ENCODE assay signal across 31 cellular contexts in the genomic region with DNA sequence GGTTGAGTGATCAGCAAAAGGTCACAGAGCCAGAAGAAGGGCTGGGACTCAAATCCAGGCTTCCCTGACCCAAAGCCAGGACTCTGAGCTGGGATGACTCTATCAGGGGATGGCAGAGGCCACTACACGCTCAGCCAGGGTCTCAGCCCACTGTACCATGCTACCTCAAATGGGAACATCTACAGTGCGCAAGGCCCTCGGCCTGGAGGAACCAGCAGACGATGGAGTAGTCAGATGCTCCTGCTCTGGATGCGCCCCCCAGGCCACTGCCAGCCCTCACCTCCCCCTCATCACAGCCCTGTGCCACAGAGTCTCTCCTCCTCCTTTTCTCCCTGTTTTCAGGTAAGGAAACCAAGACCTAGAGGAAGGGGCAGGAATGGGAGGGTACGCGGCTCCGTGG. TPM values are rescaled to one million over a fixed set of nuclear protein-coding genes. Genes with fewer than 3 reads are reported as not detected.
"Had no signal": no experiment of that assay in that cellular context is flagged by ENCODE, and none has a peak within 500 bp of the region (broad histone marks: within the 10 kb centered on the region; RNA-seq: fewer than 3 reads in every experiment).

No MANE protein-coding gene starts in this region.

- H3K9ac ChIP-seq: neural progenitor cell, parathyroid adenoma had no signal

- H3K4me1 ChIP-seq: neural progenitor cell, parathyroid adenoma, psoas muscle, stomach, tibial artery, upper lobe of right lung, uterus had no signal

- H3K4me3 Mint-ChIP-seq: naive B cell; naive thymus-derived CD8-positive, alpha-beta T cell; natural killer cell treated with Interleukin-12 subunit alpha and Interleukin-12 subunit beta and Interleukin-15 and Interleukin-18, amount 100 ng/mL, for 72 hours; neural progenitor cell; stimulated activated effector memory CD8-positive, alpha-beta T cell treated with anti-CD3 and anti-CD28 coated beads, Interleukin-12 subunit alpha, Interleukin-12 subunit beta, amount 100 ng/mL, for 72 hours; stimulated activated naive B cell treated with anti-CD40 and anti-IgM and Interleukin-4, amounts not matched to agents 10 μg/mL and 1 μg/mL and 100 μg/mL, for 72 hours; stimulated activated naive CD8-positive, alpha-beta T cell treated with anti-CD3 and anti-CD28 coated beads, Interleukin-15, Interleukin-2, amounts not matched to agents 100 ng/mL and 50 ng/mL, for 24 hours; type B pancreatic cell had no signal

- H3K4me2 ChIP-seq: neural progenitor cell, smooth muscle cell had no signal

- H3K9me3 ChIP-seq: neutrophil, ovary, psoas muscle, stomach, suprapubic skin, testis, tibial artery, transverse colon, upper lobe of right lung, uterus had no signal

- H3K36me3 Mint-ChIP-seq: naive B cell; naive thymus-derived CD8-positive, alpha-beta T cell; natural killer cell treated with Interleukin-12 subunit alpha and Interleukin-12 subunit beta and Interleukin-15 and Interleukin-18, amount 100 ng/mL, for 72 hours; neural progenitor cell; stimulated activated effector memory CD8-positive, alpha-beta T cell treated with anti-CD3 and anti-CD28 coated beads, Interleukin-12 subunit alpha, Interleukin-12 subunit beta, amount 100 ng/mL, for 72 hours; stimulated activated naive B cell treated with anti-CD40 and anti-IgM and Interleukin-4, amounts not matched to agents 10 μg/mL and 1 μg/mL and 100 μg/mL, for 72 hours; type B pancreatic cell had no signal

- ATAC-seq: naive thymus-derived CD8-positive, alpha-beta T cell; natural killer cell treated with Interleukin-12 subunit alpha and Interleukin-12 subunit beta and Interleukin-15 and Interleukin-18, amount 100 ng/mL, for 72 hours; psoas muscle; right cardiac atrium; sciatic nerve; stimulated activated effector memory CD8-positive, alpha-beta T cell treated with anti-CD3 and anti-CD28 coated beads, Interleukin-12 subunit alpha, Interleukin-12 subunit beta, amount 100 ng/mL, for 72 hours; stimulated activated naive B cell treated with anti-CD40 and anti-IgM and Interleukin-4, amounts not matched to agents 10 μg/mL and 1 μg/mL and 100 μg/mL, for 72 hours; upper lobe of right lung had no signal

- H3K79me2 ChIP-seq: parathyroid adenoma had no signal

- H3K9me3 Mint-ChIP-seq: natural killer cell treated with Interleukin-12 subunit alpha and Interleukin-12 subunit beta and Interleukin-15 and Interleukin-18, amount 100 ng/mL, for 72 hours; stimulated activated effector memory CD8-positive, alpha-beta T cell treated with anti-CD3 and anti-CD28 coated beads, Interleukin-12 subunit alpha, Interleukin-12 subunit beta, amount 100 ng/mL, for 72 hours; stimulated activated naive B cell treated with anti-CD40 and anti-IgM and Interleukin-4, amounts not matched to agents 10 μg/mL and 1 μg/mL and 100 μg/mL, for 72 hours; stimulated activated naive CD8-positive, alpha-beta T cell treated with anti-CD3 and anti-CD28 coated beads, Interleukin-15, Interleukin-2, amounts not matched to agents 100 ng/mL and 50 ng/mL, for 24 hours; type B pancreatic cell had no signal

- H3K36me3 ChIP-seq: neural progenitor cell, neutrophil, ovary, stomach, suprapubic skin, tibial artery, transverse colon, upper lobe of right lung, uterus had no signal

- H3K27me3 ChIP-seq: neutrophil, ovary, stomach, suprapubic skin, testis, transverse colon, uterus had no signal

- H3K27ac ChIP-seq: neural progenitor cell, neutrophil, ovary, parathyroid adenoma, psoas muscle, skin epidermis, stomach, suprapubic skin, testis, tibial artery, transverse colon, upper lobe of right lung, uterus had no signal

- H2AFZ ChIP-seq: neural progenitor cell, parathyroid adenoma had no signal

- DNase-seq: naive B cell; naive thymus-derived CD8-positive, alpha-beta T cell; nucleus accumbens; ovary; psoas muscle; right cardiac atrium; stimulated activated CD4-positive, alpha-beta T cell treated with anti-CD3 and anti-CD28 coated beads, Interleukin-15, amount 100 ng/mL, for 24 hours; stimulated activated CD4-positive, alpha-beta T cell treated with anti-CD3 and anti-CD28 coated beads, Interleukin-2, amount 100 ng/mL, for 24 hours; stimulated activated CD4-positive, alpha-beta T cell treated with anti-CD3 and anti-CD28 coated beads, Interleukin-2, amount 100 ng/mL, for 48 hours; stimulated activated CD4-positive, alpha-beta T cell treated with anti-CD3 and anti-CD28 coated beads, Interleukin-4, amount 100 ng/mL, for 24 hours; stimulated activated naive B cell treated with anti-CD40 and anti-IgM and Interleukin-4, amounts not matched to agents 10 μg/mL and 1 μg/mL and 100 μg/mL, for 72 hours; stimulated activated naive CD4-positive, alpha-beta T cell treated with Interleukin-2 at 50 U/mL for 16 hours; stomach; testis; tibial artery; transverse colon; upper lobe of right lung; uterus had no signal

- H3K4me3 ChIP-seq: neural progenitor cell, ovary, psoas muscle, skin epidermis, smooth muscle cell, stomach, suprapubic skin, testis, tibial artery, transverse colon, upper lobe of right lung, uterus had no signal

- H3K27ac Mint-ChIP-seq: naive B cell; natural killer cell treated with Interleukin-12 subunit alpha and Interleukin-12 subunit beta and Interleukin-15 and Interleukin-18, amount 100 ng/mL, for 72 hours; neural progenitor cell; progenitor cell of endocrine pancreas; stimulated activated effector memory CD8-positive, alpha-beta T cell treated with anti-CD3 and anti-CD28 coated beads, Interleukin-12 subunit alpha, Interleukin-12 subunit beta, amount 100 ng/mL, for 72 hours; stimulated activated naive B cell treated with anti-CD40 and anti-IgM and Interleukin-4, amounts not matched to agents 10 μg/mL and 1 μg/mL and 100 μg/mL, for 72 hours; stimulated activated naive CD8-positive, alpha-beta T cell treated with anti-CD3 and anti-CD28 coated beads, Interleukin-15, Interleukin-2, amounts not matched to agents 100 ng/mL and 50 ng/mL, for 24 hours; type B pancreatic cell had no signal

- H3K27me3 Mint-ChIP-seq: stimulated activated naive CD8-positive, alpha-beta T cell treated with anti-CD3 and anti-CD28 coated beads, Interleukin-15, Interleukin-2, amounts not matched to agents 100 ng/mL and 50 ng/mL, for 24 hours had no signal

- H3K4me1 Mint-ChIP-seq: naive B cell; naive thymus-derived CD8-positive, alpha-beta T cell; stimulated activated effector memory CD8-positive, alpha-beta T cell treated with anti-CD3 and anti-CD28 coated beads, Interleukin-12 subunit alpha, Interleukin-12 subunit beta, amount 100 ng/mL, for 72 hours; stimulated activated naive B cell treated with anti-CD40 and anti-IgM and Interleukin-4, amounts not matched to agents 10 μg/mL and 1 μg/mL and 100 μg/mL, for 72 hours had no signal

RNA-seq across cellular contexts. Expression of a gene that starts 39.0 kb away (rescaled TPM):
- total RNA-seq: naive thymus-derived CD8-positive, alpha-beta T cell; natural killer cell treated with Interleukin-12 subunit alpha and Interleukin-12 subunit beta and Interleukin-15 and Interleukin-18, amount 100 ng/mL, for 72 hours; progenitor cell of endocrine pancreas had no signal
- polyA plus RNA-seq: naive thymus-derived CD8-positive, alpha-beta T cell; neural cell had no signal
